In genomic region chr2:102357975-102358374, GRCh38 we compare ENCODE assay signal across 15 cellular contexts. TPM values are rescaled to one million over a fixed set of nuclear protein-coding genes. Genes with fewer than 3 reads are reported as not detected.
DNase-seq lines count a peak whose midpoint lies in the region; ATAC-seq lines count a peak whose summit lies in the region.
"Had no signal": no experiment of that assay in that cellular context is flagged by ENCODE, and none has a peak within 500 bp of the region (broad histone marks: within the 10 kb centered on the region; RNA-seq: fewer than 3 reads in every experiment).

No MANE protein-coding gene starts in this region.

- H3K27ac Mint-ChIP-seq in activated CD4-positive, alpha-beta T cell treated with anti-CD3 and anti-CD28 coated beads, Interleukin-2, amount 10 ng/mL, durations not matched to agents 7 days and 5 days = peak overlapping the region; percentile 64
- H3K27ac Mint-ChIP-seq in activated CD8-positive, alpha-beta T cell treated with anti-CD3 and anti-CD28 coated beads, Interleukin-2, amount 10 ng/mL, durations not matched to agents 7 days and 5 days = peak overlapping the region; percentile 96
- H3K27ac Mint-ChIP-seq in stimulated activated memory B cell treated with anti-CD40 and anti-IgM and Interleukin-4, amounts not matched to agents 10 μg/mL and 1 μg/mL and 100 μg/mL, for 72 hours = peak overlapping the region; percentile 58
- H3K27ac Mint-ChIP-seq: nephron progenitor cell had no signal

- H3K27me3 Mint-ChIP-seq in activated CD4-positive, alpha-beta T cell treated with anti-CD3 and anti-CD28 coated beads, Interleukin-2, amount 10 ng/mL, durations not matched to agents 7 days and 5 days = no peaks in the 10 kb centered on the region
- H3K27me3 Mint-ChIP-seq in activated CD8-positive, alpha-beta T cell treated with anti-CD3 and anti-CD28 coated beads, Interleukin-2, amount 10 ng/mL, durations not matched to agents 7 days and 5 days (ENCODE audit: low read depth) = no peaks in the 10 kb centered on the region
- H3K27me3 Mint-ChIP-seq in stimulated activated memory B cell treated with anti-CD40 and anti-IgM and Interleukin-4, amounts not matched to agents 10 μg/mL and 1 μg/mL and 100 μg/mL, for 72 hours = no peaks in the 10 kb centered on the region

- in situ Hi-C loops in KBM-7 (cut with MboI; ENCODE audit: low pct_unique_long_range_greater_than_20kb, low sequenced_read_pairs) = no loop called here

- CTCF ChIA-PET in activated CD4-positive, alpha-beta T cell treated with anti-CD3 and anti-CD28 coated beads, Interleukin-2, amount 10 ng/mL, durations not matched to agents 7 days and 5 days (lab: Charles Lee) = interaction anchor here (0.7 to 4.6 kb wide), 4 partner anchors 86 to 467 kb away, joined by 3 to 23 read pairs (median 3); no protein-coding TSS in a partner anchor
- CTCF ChIA-PET in activated CD8-positive, alpha-beta T cell treated with anti-CD3 and anti-CD28 coated beads, Interleukin-2, amount 10 ng/mL, durations not matched to agents 7 days and 5 days (lab: Charles Lee) = interaction anchor here (1.2 to 4.9 kb wide), 5 partner anchors 56 to 337 kb away, joined by 3 to 54 read pairs (median 3); no protein-coding TSS in a partner anchor

- peaks cover 39% of the 10 kb centered on the region for H3K36me3 Mint-ChIP-seq in activated CD4-positive, alpha-beta T cell treated with anti-CD3 and anti-CD28 coated beads, Interleukin-2, amount 10 ng/mL, durations not matched to agents 7 days and 5 days (ENCODE audit: low read depth)
- peaks cover 58% of the 10 kb centered on the region for H3K36me3 Mint-ChIP-seq in activated CD8-positive, alpha-beta T cell treated with anti-CD3 and anti-CD28 coated beads, Interleukin-2, amount 10 ng/mL, durations not matched to agents 7 days and 5 days (ENCODE audit: low read depth)
- peaks cover 6% of the 10 kb centered on the region for H3K36me3 Mint-ChIP-seq in stimulated activated memory B cell treated with anti-CD40 and anti-IgM and Interleukin-4, amounts not matched to agents 10 μg/mL and 1 μg/mL and 100 μg/mL, for 72 hours

- H3K4me1 Mint-ChIP-seq in activated CD4-positive, alpha-beta T cell treated with anti-CD3 and anti-CD28 coated beads, Interleukin-2, amount 10 ng/mL, durations not matched to agents 7 days and 5 days = peaks cover 53% of the 10 kb centered on the region
- H3K4me1 Mint-ChIP-seq in activated CD8-positive, alpha-beta T cell treated with anti-CD3 and anti-CD28 coated beads, Interleukin-2, amount 10 ng/mL, durations not matched to agents 7 days and 5 days (ENCODE audit: low read depth) = peaks cover 62% of the 10 kb centered on the region
- H3K4me1 Mint-ChIP-seq in stimulated activated memory B cell treated with anti-CD40 and anti-IgM and Interleukin-4, amounts not matched to agents 10 μg/mL and 1 μg/mL and 100 μg/mL, for 72 hours = peaks cover 39% of the 10 kb centered on the region

- peak overlapping the region; percentile 99 for H3K4me3 Mint-ChIP-seq in activated CD4-positive, alpha-beta T cell treated with anti-CD3 and anti-CD28 coated beads, Interleukin-2, amount 10 ng/mL, durations not matched to agents 7 days and 5 days
- H3K4me3 Mint-ChIP-seq in activated CD8-positive, alpha-beta T cell treated with anti-CD3 and anti-CD28 coated beads, Interleukin-2, amount 10 ng/mL, durations not matched to agents 7 days and 5 days = peak overlapping the region; percentile 100
- H3K4me3 Mint-ChIP-seq in stimulated activated memory B cell treated with anti-CD40 and anti-IgM and Interleukin-4, amounts not matched to agents 10 μg/mL and 1 μg/mL and 100 μg/mL, for 72 hours = no peak overlapping the region
- H3K4me3 Mint-ChIP-seq: nephron progenitor cell had no signal

- POLR2A ChIA-PET in activated CD4-positive, alpha-beta T cell treated with anti-CD3 and anti-CD28 coated beads, Interleukin-2, amount 10 ng/mL, durations not matched to agents 7 days and 5 days (lab: Charles Lee) = no interaction called here
- POLR2A ChIA-PET in activated CD8-positive, alpha-beta T cell treated with anti-CD3 and anti-CD28 coated beads, Interleukin-2, amount 10 ng/mL, durations not matched to agents 7 days and 5 days (lab: Charles Lee) = interaction anchor here (0.6 to 0.7 kb wide), 2 partner anchors 18 to 1085 kb away, joined by 3 to 4 read pairs; no protein-coding TSS in a partner anchor

- peaks cover 8% of the 10 kb centered on the region for H3K9me3 Mint-ChIP-seq in activated CD4-positive, alpha-beta T cell treated with anti-CD3 and anti-CD28 coated beads, Interleukin-2, amount 10 ng/mL, durations not matched to agents 7 days and 5 days
- H3K9me3 Mint-ChIP-seq in activated CD8-positive, alpha-beta T cell treated with anti-CD3 and anti-CD28 coated beads, Interleukin-2, amount 10 ng/mL, durations not matched to agents 7 days and 5 days (ENCODE audit: insufficient read depth) = peaks cover 5% of the 10 kb centered on the region
- no peaks in the 10 kb centered on the region for H3K9me3 Mint-ChIP-seq in stimulated activated memory B cell treated with anti-CD40 and anti-IgM and Interleukin-4, amounts not matched to agents 10 μg/mL and 1 μg/mL and 100 μg/mL, for 72 hours
- H3K9me3 Mint-ChIP-seq: nephron progenitor cell had no signal

- no peak for ATAC-seq in activated CD8-positive, alpha-beta T cell treated with anti-CD3 and anti-CD28 coated beads, Interleukin-2, amount 10 ng/mL, durations not matched to agents 7 days and 5 days
- peak; percentile 51 for ATAC-seq in stimulated activated memory B cell treated with anti-CD40 and anti-IgM and Interleukin-4, amounts not matched to agents 10 μg/mL and 1 μg/mL and 100 μg/mL, for 72 hours
- ATAC-seq in HG02852 (IDR thresholded peaks at IDR 0.05; ENCODE audit: unreplicated experiment) = no peak
- ATAC-seq: HCT116 had no signal

- DNase-seq in activated CD4-positive, alpha-beta T cell treated with anti-CD3 and anti-CD28 coated beads, Interleukin-2, amount 10 ng/mL, durations not matched to agents 7 days and 5 days = no peak
- DNase-seq in activated CD4-positive, alpha-beta T cell treated with anti-CD3 and anti-CD28 coated beads for 1 hour = no peak
- DNase-seq in KBM-7 = peak; percentile 30
- DNase-seq in activated CD8-positive, alpha-beta T cell treated with anti-CD3 and anti-CD28 coated beads, Interleukin-2, amount 10 ng/mL, durations not matched to agents 7 days and 5 days = no peak
- DNase-seq in AG08395 (ENCODE audit: low spot score) = no peak
- no peak for DNase-seq in superior temporal gyrus (ENCODE audit: extremely low spot score)
- DNase-seq: DMS79 treated with DMSO at 0.1 percent for 48 hours, islet precursor cell, nephron progenitor cell, SW 1271 had no signal

RNA-seq across cellular contexts. Expression of gene IL18R1, which starts 2.4 kb away (rescaled TPM):
- total RNA-seq in activated CD4-positive, alpha-beta T cell treated with anti-CD3 and anti-CD28 coated beads, Interleukin-2, amount 10 ng/mL, durations not matched to agents 7 days and 5 days = 10 to 100 TPM; 19.2 to 22.1 TPM
- total RNA-seq in activated CD8-positive, alpha-beta T cell treated with anti-CD3 and anti-CD28 coated beads, Interleukin-2, amount 10 ng/mL, durations not matched to agents 7 days and 5 days = 10 to 100 TPM; 50.2 to 53.1 TPM
- total RNA-seq: A673, M059J had no signal

RNA-seq across cellular contexts. Expression of gene IL1RL1, which starts 46.6 kb away (rescaled TPM):
- under 1 TPM in 1 of 2 experiments, not detected in 1; 0.12 TPM for total RNA-seq in activated CD4-positive, alpha-beta T cell treated with anti-CD3 and anti-CD28 coated beads, Interleukin-2, amount 10 ng/mL, durations not matched to agents 7 days and 5 days
- total RNA-seq in activated CD8-positive, alpha-beta T cell treated with anti-CD3 and anti-CD28 coated beads, Interleukin-2, amount 10 ng/mL, durations not matched to agents 7 days and 5 days = under 1 TPM; 0.13 to 0.21 TPM
- total RNA-seq: A673, M059J had no signal
